Comparison of ENCODE assay signal across 1 cellular context in genomic region chr14:54253195-54253947, GRCh38.
TF ChIP-seq lines count a peak whose summit lies in the region.

No MANE protein-coding gene starts in this region.

TF ChIP-seq in GM23338, 12 proteins besides CTCF, POLR2A, EP300 and RAD21 (continued from another document):
- no peak for TF ChIP-seq ZNF462 (CRISPR knock-in tag; IDR thresholded peaks at IDR 0.05)
- TF ChIP-seq STAT1 (IDR thresholded peaks at IDR 0.05; ENCODE audit: unreplicated experiment): no peak
- TF ChIP-seq ZNF331 (CRISPR knock-in tag; IDR thresholded peaks at IDR 0.05; ENCODE audit: low read depth): no peak
- no peak for TF ChIP-seq ETS1 (IDR thresholded peaks at IDR 0.05)
